Comparison of ENCODE assay signal across 1 cellular context in genomic region chr22:40051322-40051721, GRCh38.
TF ChIP-seq lines count a peak whose summit lies in the region.

No MANE protein-coding gene starts in this region.

TF ChIP-seq in HepG2, 621 proteins besides CTCF, POLR2A, EP300 and RAD21 (continued from another document):
- TF ChIP-seq ARID4A (CRISPR knock-in tag; IDR thresholded peaks at IDR 0.05; ENCODE audit: borderline replicate concordance) (peak; percentile 24; the same call in 1 of the 2 replicates), NR2C2 (CRISPR knock-in tag; IDR thresholded peaks at IDR 0.05; ENCODE audit: borderline replicate concordance) (0 out of 2 replicates have a peak, but pooled peaks have one; percentile 26), FOXK1 (CRISPR knock-in tag; IDR thresholded peaks at IDR 0.05; ENCODE audit: borderline replicate concordance, low read depth) (peak; percentile 58; the same call in 1 of the 2 replicates), FOXA3 (CRISPR knock-in tag; IDR thresholded peaks at IDR 0.05) (peak; percentile 54), NR2F2 (IDR thresholded peaks at IDR 0.05; ENCODE audit: borderline replicate concordance, low read depth) (peak; percentile 33; the same call in 1 of the 2 replicates), ZNF451 (CRISPR knock-in tag; IDR thresholded peaks at IDR 0.05) (no peak), PATZ1 (CRISPR knock-in tag; IDR thresholded peaks at IDR 0.05) (peak; percentile 46; the same call in 1 of the 2 replicates), TFAP4 (IDR thresholded peaks at IDR 0.05; ENCODE audit: borderline replicate concordance, low read depth) (peak; percentile 58; the same call in 1 of the 2 replicates), FOXP1 (IDR thresholded peaks at IDR 0.05) (no peak), FOXP1 (CRISPR knock-in tag; IDR thresholded peaks at IDR 0.05) (peak; percentile 25; the same call in 1 of the 2 replicates), SAP130 (CRISPR knock-in tag; IDR thresholded peaks at IDR 0.05; ENCODE audit: low read depth) (0 out of 2 replicates have a peak, but pooled peaks have one; percentile 29), NR2F6 (IDR thresholded peaks at IDR 0.05) (peak; percentile 55; the same call in 1 of the 2 replicates), NR2F6 (CRISPR knock-in tag; IDR thresholded peaks at IDR 0.05) (no peak)
